1 cellular context compared by ENCODE assay signal in the genomic region with DNA sequence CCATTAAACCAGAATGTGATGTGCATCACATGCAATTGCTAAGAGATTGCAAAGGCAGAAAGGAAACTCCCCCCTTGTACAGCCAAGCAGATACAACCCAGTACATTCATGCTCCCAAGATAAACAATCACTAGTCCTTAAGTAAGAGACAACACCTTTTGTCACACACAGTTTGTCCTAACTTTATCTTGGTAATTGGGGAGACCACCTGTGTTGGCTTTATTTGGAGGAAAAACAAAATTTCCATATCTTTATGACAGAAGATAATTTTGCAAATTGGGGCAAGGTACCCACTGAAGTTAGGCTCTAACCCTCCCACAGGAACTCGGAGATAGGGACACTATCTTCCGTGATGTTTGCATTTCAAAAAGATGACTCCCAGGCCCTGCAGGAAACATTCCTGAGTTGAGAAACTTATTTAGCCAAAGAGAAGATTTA.
TF ChIP-seq lines count a peak whose summit lies in the region.

No MANE protein-coding gene starts in this region.

TF ChIP-seq in IMR-90, 13 proteins besides CTCF, POLR2A, EP300 and RAD21:
- TF ChIP-seq CHD1 (IDR thresholded peaks at IDR 0.05; ENCODE audit: low read depth, low read length) (no peak), MAZ (IDR thresholded peaks at IDR 0.05; ENCODE audit: borderline replicate concordance, low read depth, low read length) (no peak), BHLHE40 (IDR thresholded peaks at IDR 0.05; ENCODE audit: low read depth, low read length) (0 out of 2 replicates have a peak, but pooled peaks have one; percentile 19), MXI1 (IDR thresholded peaks at IDR 0.05; ENCODE audit: borderline replicate concordance, low read depth, low read length) (no peak), CEBPB (IDR thresholded peaks at IDR 0.05; ENCODE audit: low read depth, low read length) (peak; percentile 56), NFE2L2 (IDR thresholded peaks at IDR 0.05; ENCODE audit: low read depth, low read length) (no peak), FOS (IDR thresholded peaks at IDR 0.05; ENCODE audit: low read depth, low read length) (0 out of 2 replicates have a peak, but pooled peaks have one; percentile 11)
- TF ChIP-seq, protein P1, sequence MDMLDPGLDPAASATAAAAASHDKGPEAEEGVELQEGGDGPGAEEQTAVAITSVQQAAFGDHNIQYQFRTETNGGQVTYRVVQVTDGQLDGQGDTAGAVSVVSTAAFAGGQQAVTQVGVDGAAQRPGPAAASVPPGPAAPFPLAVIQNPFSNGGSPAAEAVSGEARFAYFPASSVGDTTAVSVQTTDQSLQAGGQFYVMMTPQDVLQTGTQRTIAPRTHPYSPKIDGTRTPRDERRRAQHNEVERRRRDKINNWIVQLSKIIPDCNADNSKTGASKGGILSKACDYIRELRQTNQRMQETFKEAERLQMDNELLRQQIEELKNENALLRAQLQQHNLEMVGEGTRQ (IDR thresholded peaks at IDR 0.05; ENCODE audit: low read depth, low read length): no peak
